ENCODE assay signal across 21 cellular contexts in genomic region chr19:17977073-17977472, GRCh38. TPM values are rescaled to one million over a fixed set of nuclear protein-coding genes. Genes with fewer than 3 reads are reported as not detected.
"Had no signal": no experiment of that assay in that cellular context is flagged by ENCODE, and none has a peak within 500 bp of the region (broad histone marks: within the 10 kb centered on the region; RNA-seq: fewer than 3 reads in every experiment).

No MANE protein-coding gene starts in this region.

- H3K36me3 ChIP-seq: MG63 had no signal

- H3K27me3 ChIP-seq: MG63 had no signal

- H3K9me3 ChIP-seq: MG63, SK-N-SH had no signal

- H3K27ac ChIP-seq: RWPE1 had no signal

- H3K4me3 ChIP-seq: MG63 had no signal

- DNase-seq: IMR-90; Karpas-422; KG1; MG63; NCI-H1092 treated with DMSO at 0.1 percent for 48 hours; NCI-H1436; NCI-H187; NCI-H2029; NCI-H2081 treated with DMSO at 0.1 percent for 48 hours; NCI-H2171; NCI-H226; NCI-H446; NCI-H510A; NCI-H524 treated with DMSO at 0.1 percent for 48 hours; NCI-H69; NCI-H774; NK-92 treated with Interleukin-12 subunit alpha and Interleukin-12 subunit beta, amount 100 ng/mL, for 24 hours; SHP77; SK-N-SH; SW 1271 had no signal

RNA-seq across cellular contexts. Expression of gene KCNN1, which starts 10.2 kb away (rescaled TPM):
- total RNA-seq: IMR-90 had no signal
